ENCODE assay signal across 1 cellular context in genomic region chr1:85243336-85243735, GRCh38.
TF ChIP-seq lines count a peak whose summit lies in the region.

No MANE protein-coding gene starts in this region.

TF ChIP-seq in SK-N-SH, 30 proteins besides CTCF, POLR2A, EP300 and RAD21 (continued from another document):
- no peak for TF ChIP-seq USF2 (IDR thresholded peaks at IDR 0.05; ENCODE audit: borderline replicate concordance, low read depth, low read length)
